9 cellular contexts compared by ENCODE assay signal in the genomic region with DNA sequence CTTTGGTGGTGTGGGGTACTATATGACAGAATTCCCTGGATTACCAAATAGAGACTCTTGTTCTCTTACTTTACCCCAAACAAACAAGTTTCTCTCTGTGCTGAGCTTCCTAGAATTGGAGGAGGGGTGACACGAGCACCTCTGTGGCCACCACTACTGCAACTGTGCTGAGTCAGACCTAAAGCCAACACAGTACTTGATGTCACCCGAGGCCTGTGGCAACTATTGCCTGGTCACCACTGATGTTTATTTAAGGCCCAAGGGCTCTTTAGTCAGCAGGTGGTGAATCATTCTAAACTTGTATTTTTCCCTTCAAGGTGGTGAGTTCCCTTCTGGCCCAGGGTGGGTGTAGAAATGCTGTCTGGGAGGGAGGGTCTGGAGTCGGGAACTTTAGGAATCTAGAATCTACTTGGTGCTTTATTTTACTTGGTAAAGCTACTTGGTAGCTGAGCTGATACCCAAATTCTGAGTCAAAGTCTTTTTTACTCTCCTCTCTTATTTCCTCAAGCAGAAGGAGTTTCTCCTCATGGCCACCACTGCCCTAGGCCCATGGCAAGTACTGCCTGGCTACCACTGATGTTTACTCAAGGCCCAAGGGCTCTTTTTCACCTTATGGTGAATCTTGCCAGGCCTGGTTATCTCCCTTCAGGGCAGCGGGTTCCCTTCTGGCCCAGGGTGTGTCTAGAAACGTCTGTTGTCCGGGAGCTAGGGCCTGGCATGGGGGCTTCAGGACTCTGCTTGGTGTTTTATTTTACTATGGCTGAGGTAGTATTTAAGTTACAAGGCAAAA. TPM values are rescaled to one million over a fixed set of nuclear protein-coding genes. Genes with fewer than 3 reads are reported as not detected.
DNase-seq lines count a peak whose midpoint lies in the region; ATAC-seq and TF ChIP-seq lines count a peak whose summit lies in the region.
"Had no signal": no experiment of that assay in that cellular context is flagged by ENCODE, and none has a peak within 500 bp of the region (broad histone marks: within the 10 kb centered on the region; RNA-seq: fewer than 3 reads in every experiment).

No MANE protein-coding gene starts in this region.

- H3K27me3 ChIP-seq in ascending aorta = no peaks in the 10 kb centered on the region
- H3K27me3 ChIP-seq in mesendoderm (ENCODE audit: insufficient read depth, low read length, poor library complexity) = no peaks in the 10 kb centered on the region

- peaks cover 0 to 11% of the 10 kb centered on the region in 2 donors for H3K9me3 ChIP-seq in ascending aorta

- H3K4me1 ChIP-seq in ascending aorta (peaks cover 3 to 30% of the 10 kb centered on the region in 2 donors), mesendoderm (ENCODE audit: control insufficient read depth, low read depth, low read length) (no peaks in the 10 kb centered on the region)

- no peak overlapping the region for H4K5ac ChIP-seq in mesendoderm (ENCODE audit: low read length)

- no CpG with 5 or more reads among the region's 6 CpGs for WGBS in mesendoderm (ENCODE audit: extremely low coverage, insufficient coverage, low lambda C conversion rate)

- H3K79me1 ChIP-seq in mesendoderm (ENCODE audit: low read length) = no peaks in the 10 kb centered on the region

- H3K36me3 ChIP-seq in ascending aorta (no peaks in the 10 kb centered on the region), mesendoderm (ENCODE audit: control insufficient read depth, insufficient read depth, low read length) (no peaks in the 10 kb centered on the region)

- H3K27me3 Mint-ChIP-seq in activated CD8-positive, alpha-beta memory T cell treated with anti-CD3 and anti-CD28 coated beads, Interleukin-2, amount 10 ng/mL, durations not matched to agents 7 days and 5 days = no peaks in the 10 kb centered on the region
- H3K27me3 Mint-ChIP-seq: dendritic cell treated with granulocyte-macrophage colony-stimulating factor and Interleukin-4, amounts not matched to agents 40 ng/mL and 50 ng/mL, for 4 days had no signal

- H3K23ac ChIP-seq in mesendoderm (ENCODE audit: low read length) = no peak overlapping the region

- no peak overlapping the region for H3K27ac Mint-ChIP-seq in activated CD8-positive, alpha-beta memory T cell treated with anti-CD3 and anti-CD28 coated beads, Interleukin-2, amount 10 ng/mL, durations not matched to agents 7 days and 5 days
- H3K27ac Mint-ChIP-seq: dendritic cell treated with granulocyte-macrophage colony-stimulating factor and Interleukin-4, amounts not matched to agents 40 ng/mL and 50 ng/mL, for 4 days had no signal

- H3K4me2 ChIP-seq in mesendoderm (ENCODE audit: low read length) = no peak overlapping the region

- H3K4me1 Mint-ChIP-seq in activated CD8-positive, alpha-beta memory T cell treated with anti-CD3 and anti-CD28 coated beads, Interleukin-2, amount 10 ng/mL, durations not matched to agents 7 days and 5 days = no peaks in the 10 kb centered on the region

- CTCF ChIA-PET in activated CD8-positive, alpha-beta memory T cell treated with anti-CD3 and anti-CD28 coated beads, Interleukin-2, amount 10 ng/mL, durations not matched to agents 7 days and 5 days (lab: Charles Lee) = no interaction called here

- intact Hi-C loops in ascending aorta (cut with DNase I) = loop anchor here (2.0 to 10.0 kb wide), 2 partner anchors 30 to 490 kb away; a partner anchor contains a TSS

- H3K79me2 ChIP-seq in mesendoderm (ENCODE audit: control insufficient read depth, insufficient read depth, low read length) = no peaks in the 10 kb centered on the region

- no peak for TF ChIP-seq CTCF in ascending aorta (IDR thresholded peaks at IDR 0.05)

- ATAC-seq in HG03095 (IDR thresholded peaks at IDR 0.05; ENCODE audit: unreplicated experiment) = peak; percentile 92
- ATAC-seq in activated CD8-positive, alpha-beta memory T cell treated with anti-CD3 and anti-CD28 coated beads, Interleukin-2, amount 10 ng/mL, durations not matched to agents 7 days and 5 days = no peak

- H3K27ac ChIP-seq in ascending aorta = peak overlapping the region; percentile 95 to 96
- H3K27ac ChIP-seq in mesendoderm (ENCODE audit: low read depth, low read length) = no peak overlapping the region

- H2BK120ac ChIP-seq in mesendoderm (ENCODE audit: low read depth, low read length) = no peak overlapping the region

- H2BK15ac ChIP-seq in mesendoderm (replicated peaks; ENCODE audit: low read depth) = no peak overlapping the region

- in situ Hi-C loops in KBM-7 (cut with MboI; ENCODE audit: low pct_unique_long_range_greater_than_20kb, low sequenced_read_pairs) = no loop called here

- DNase-seq in GM04504 (ENCODE audit: low read depth) (peak; percentile 79), ascending aorta (ENCODE audit: low spot score in 2 of 2) (peak; percentile 77 to 92), mesendoderm (peak; percentile 65), GDM1 (lab: John Stamatoyannopoulos, UW) (no peak), KBM-7 (no peak), cerebellum (ENCODE audit: low spot score) (no peak)
- DNase-seq in activated CD8-positive, alpha-beta memory T cell treated with anti-CD3 and anti-CD28 coated beads, Interleukin-2, amount 10 ng/mL, durations not matched to agents 7 days and 5 days = no peak

- no peak overlapping the region for H3K18ac ChIP-seq in mesendoderm (ENCODE audit: low read length)

- H2AK5ac ChIP-seq in mesendoderm (ENCODE audit: low read length) = no peak overlapping the region

- no peak overlapping the region for H3K9ac ChIP-seq in mesendoderm (ENCODE audit: low read length)

- no peak overlapping the region for H3K4ac ChIP-seq in mesendoderm (ENCODE audit: low read depth, low read length)

- H2BK5ac ChIP-seq in mesendoderm (ENCODE audit: low read length) = no peak overlapping the region

- H3K4me3 Mint-ChIP-seq in activated CD8-positive, alpha-beta memory T cell treated with anti-CD3 and anti-CD28 coated beads, Interleukin-2, amount 10 ng/mL, durations not matched to agents 7 days and 5 days = no peak overlapping the region
- H3K4me3 Mint-ChIP-seq: dendritic cell treated with granulocyte-macrophage colony-stimulating factor and Interleukin-4, amounts not matched to agents 40 ng/mL and 50 ng/mL, for 4 days had no signal

- H3K4me3 ChIP-seq in ascending aorta (no peak overlapping the region), mesendoderm (ENCODE audit: low read length) (no peak overlapping the region)

- no peaks in the 10 kb centered on the region for H3K36me3 Mint-ChIP-seq in activated CD8-positive, alpha-beta memory T cell treated with anti-CD3 and anti-CD28 coated beads, Interleukin-2, amount 10 ng/mL, durations not matched to agents 7 days and 5 days

- H3K9me3 Mint-ChIP-seq in activated CD8-positive, alpha-beta memory T cell treated with anti-CD3 and anti-CD28 coated beads, Interleukin-2, amount 10 ng/mL, durations not matched to agents 7 days and 5 days (ENCODE audit: low read depth) = no peaks in the 10 kb centered on the region
- H3K9me3 Mint-ChIP-seq: dendritic cell treated with granulocyte-macrophage colony-stimulating factor and Interleukin-4, amounts not matched to agents 40 ng/mL and 50 ng/mL, for 4 days had no signal

- H4K8ac ChIP-seq in mesendoderm (ENCODE audit: low read depth, low read length) = no peak overlapping the region

- no peak overlapping the region for H3K56ac ChIP-seq in mesendoderm (ENCODE audit: low read length)

RNA-seq across cellular contexts. Expression of a gene that starts 9.8 kb away (rescaled TPM):
- total RNA-seq in ascending aorta = 1.6 TPM
- polyA plus RNA-seq in mesendoderm (2013, experiment 1 of 2) = 0.22 TPM
- 0.24 TPM for polyA plus RNA-seq in mesendoderm (2013, experiment 2 of 2)
- 13.3 TPM for total RNA-seq in cerebellum
- total RNA-seq in activated CD8-positive, alpha-beta memory T cell treated with anti-CD3 and anti-CD28 coated beads, Interleukin-2, amount 10 ng/mL, durations not matched to agents 7 days and 5 days = not detected

Comparison
In these comparisons a context has a peak if more than half of its experiments do, and no peak if none do; other contexts are left out.
1. DNase-seq: peak in GM04504 (single experiment), ascending aorta (2 of 2) and mesendoderm (single experiment); none in GDM1 (single experiment), KBM-7 (single experiment), cerebellum (single experiment) and activated CD8-positive, alpha-beta memory T cell treated with anti-CD3 and anti-CD28 coated beads, Interleukin-2, amount 10 ng/mL, durations not matched to agents 7 days and 5 days (single experiment).